11 cellular contexts compared by ENCODE assay signal in genomic region chr11:30635401-30635989, GRCh38. TPM values are rescaled to one million over a fixed set of nuclear protein-coding genes. Genes with fewer than 3 reads are reported as not detected.
DNase-seq lines count a peak whose midpoint lies in the region; ATAC-seq and TF ChIP-seq lines count a peak whose summit lies in the region.
"Had no signal": no experiment of that assay in that cellular context is flagged by ENCODE, and none has a peak within 500 bp of the region (broad histone marks: within the 10 kb centered on the region; RNA-seq: fewer than 3 reads in every experiment).

No MANE protein-coding gene starts in this region.

- H3K36me3 ChIP-seq in Caco-2 (ENCODE audit: control insufficient read depth, insufficient read depth, low read length): no peaks in the 10 kb centered on the region
- no peaks in the 10 kb centered on the region for H3K36me3 ChIP-seq in upper lobe of right lung

- H3K4me3 Mint-ChIP-seq in Caco-2 (ENCODE audit: unreplicated experiment) (peak overlapping the region; percentile 3), neural crest cell (peak overlapping the region; percentile 71)
- H3K4me3 Mint-ChIP-seq: CD4-positive, CD25-positive, alpha-beta regulatory T cell had no signal

- intact Hi-C loops in Caco-2 (cut with micrococcal nuclease; ENCODE audit: unreplicated experiment) (no loop called here), upper lobe of right lung (cut with DNase I) (no loop called here)

- H3K9me3 Mint-ChIP-seq in Caco-2 (ENCODE audit: unreplicated experiment) (no peaks in the 10 kb centered on the region), neural crest cell (no peaks in the 10 kb centered on the region)

- H3K27me3 ChIP-seq in Caco-2 (replicated peaks; ENCODE audit: control insufficient read depth, insufficient read depth, low read length): no peaks in the 10 kb centered on the region
- H3K27me3 ChIP-seq in upper lobe of right lung: peaks cover 9% of the 10 kb centered on the region

- no peak overlapping the region for H3K27ac ChIP-seq in upper lobe of right lung

- ATAC-seq in upper lobe of right lung (no peak), HG02759 (IDR thresholded peaks at IDR 0.05; ENCODE audit: unreplicated experiment) (no peak), left lobe of liver (no peak)

- H3K4me1 ChIP-seq in Caco-2 (no peaks in the 10 kb centered on the region), upper lobe of right lung (no peaks in the 10 kb centered on the region)

- DNase-seq in Caco-2: peak in 1 of 2 experiments; percentile 43
- peak; percentile 25 for DNase-seq in NCI-H748 treated with DMSO at 0.1 percent for 48 hours (lab: John Stamatoyannopoulos, UW)
- DNase-seq in foreskin melanocyte: peak; percentile 1
- DNase-seq in neural crest cell (ENCODE audit: low read depth, low spot score): peak; percentile 55
- DNase-seq in upper lobe of right lung: no peak
- no peak for DNase-seq in SHP77 (lab: John Stamatoyannopoulos, UW)
- DNase-seq in left lobe of liver (ENCODE audit: low spot score): no peak
- DNase-seq: CD4-positive, CD25-positive, alpha-beta regulatory T cell; stimulated activated CD4-positive, alpha-beta T cell treated with anti-CD3 and anti-CD28 coated beads, Interleukin-15, amount 100 ng/mL, for 24 hours had no signal

- H3K9me3 ChIP-seq in Caco-2 (no peaks in the 10 kb centered on the region), upper lobe of right lung (no peaks in the 10 kb centered on the region)

- H3K4me3 ChIP-seq in Caco-2 (ENCODE audit: low read depth, low read length): no peak overlapping the region
- no peak overlapping the region for H3K4me3 ChIP-seq in upper lobe of right lung

- no TSS peak for BruUV-seq in Caco-2 (replicated peaks; lab: Mats Ljungman, UMichigan)

- H3K27me3 Mint-ChIP-seq in Caco-2 (ENCODE audit: insufficient read depth, unreplicated experiment): peaks cover 8% of the 10 kb centered on the region
- H3K27me3 Mint-ChIP-seq in neural crest cell (ENCODE audit: low read depth): no peaks in the 10 kb centered on the region
- H3K27me3 Mint-ChIP-seq: CD4-positive, CD25-positive, alpha-beta regulatory T cell had no signal

- POLR2A ChIA-PET in Caco-2 (lab: Charles Lee): no interaction called here

- no peak for TF ChIP-seq CTCF in Caco-2 (IDR thresholded peaks at IDR 0.05; ENCODE audit: insufficient read depth in 1 of 2, low read depth in 1 of 2, low read length in 1 of 2, severe bottlenecking in 1 of 2, unreplicated experiment in 1 of 2)
- TF ChIP-seq CTCF in neural crest cell (conservative IDR thresholded peaks at IDR 0.05): no peak
- TF ChIP-seq CTCF in upper lobe of right lung (IDR thresholded peaks at IDR 0.05): no peak

- CTCF ChIA-PET in Caco-2 (lab: Charles Lee): no interaction called here

- H3K4me1 Mint-ChIP-seq in Caco-2 (ENCODE audit: low read depth, unreplicated experiment) (no peaks in the 10 kb centered on the region), neural crest cell (peaks cover 12% of the 10 kb centered on the region)
- H3K4me1 Mint-ChIP-seq: CD4-positive, CD25-positive, alpha-beta regulatory T cell; T-cell had no signal

- H3K36me3 Mint-ChIP-seq in Caco-2 (ENCODE audit: insufficient read depth, unreplicated experiment) (no peaks in the 10 kb centered on the region), neural crest cell (ENCODE audit: low read depth) (no peaks in the 10 kb centered on the region)
- H3K36me3 Mint-ChIP-seq: CD4-positive, CD25-positive, alpha-beta regulatory T cell; T-cell had no signal

- H3K27ac Mint-ChIP-seq in Caco-2 (ENCODE audit: unreplicated experiment) (no peak overlapping the region), neural crest cell (ENCODE audit: unreplicated experiment) (peak overlapping the region; percentile 37)
- H3K27ac Mint-ChIP-seq: CD4-positive, CD25-positive, alpha-beta regulatory T cell; T-cell had no signal

RNA-seq across cellular contexts. Expression of gene MPPED2, which starts 49.3 kb away (rescaled TPM):
- total RNA-seq in Caco-2 (2022) (not detected in 2 replicates), neural crest cell (3.1 and 3.2 TPM in 2 replicates), upper lobe of right lung (1.3 TPM), left lobe of liver (1.0 TPM)

Comparison
In these comparisons a context has a peak if more than half of its experiments do, and no peak if none do; other contexts are left out.
1. DNase-seq: peak in NCI-H748 treated with DMSO at 0.1 percent for 48 hours (single experiment), foreskin melanocyte (single experiment) and neural crest cell (single experiment); none in upper lobe of right lung (single experiment), SHP77 (0 of 2) and left lobe of liver (single experiment).